In genomic region chr2:127348421-127349000, GRCh38 we compare ENCODE assay signal across 20 cellular contexts. TPM values are rescaled to one million over a fixed set of nuclear protein-coding genes. Genes with fewer than 3 reads are reported as not detected.
A peak's percentile ranks its signal among the peaks of the same experiment; 100 is the strongest.
DNase-seq lines count a peak whose midpoint lies in the region; ATAC-seq, FAIRE-seq and TF ChIP-seq lines count a peak whose summit lies in the region.
"Had no signal": no experiment of that assay in that cellular context is flagged by ENCODE, and none has a peak within 500 bp of the region (broad histone marks: within the 10 kb centered on the region; RNA-seq: fewer than 3 reads in every experiment).

No MANE protein-coding gene starts in this region.

- H4K8ac ChIP-seq in mesenchymal stem cell (ENCODE audit: low read length), result no peak overlapping the region

- no TSS peak for BruUV-seq in GM12878 (replicated peaks; lab: Mats Ljungman, UMichigan)

- H2AFZ ChIP-seq in GM12878 (ENCODE audit: control insufficient read depth, low read depth, low read length) (no peak overlapping the region), mesenchymal stem cell (ENCODE audit: low read depth, low read length) (no peak overlapping the region)

- intact Hi-C loops in GM12878 (cut with micrococcal nuclease; ENCODE audit: unreplicated experiment) (no loop called here), tibial artery (cut with DNase I; ENCODE audit: low total_unique reads) (no loop called here), kidney (cut with DNase I) (no loop called here)
- intact Hi-C loops in activated CD4-positive, alpha-beta T cell treated with anti-CD3 and anti-CD28 coated beads for 36 hours (cut with DNase I, micrococcal nuclease), result loop anchor here in 1 of 2 experiments (5.0 kb wide), 1 partner anchor 39 kb away; the partner anchor contains the start of gene MAP3K2

- WGBS in GM12878 (ENCODE audit: insufficient coverage, insufficient replicate concordance, low lambda C conversion rate, missing lambda C conversion rate), result 73% methylated on average over 1 of the region's 1 CpG
- WGBS in mesenchymal stem cell, result 87% methylated on average over 1 of the region's 1 CpG

- RAD21 ChIA-PET in GM12878 (lab: Charles Lee; ENCODE audit: unreplicated experiment), result no interaction called here

- SMC1A ChIA-PET in GM12878 (lab: Charles Lee; ENCODE audit: uncharacterized antibody, unreplicated experiment), result interaction anchor here (1.5 to 1.6 kb wide), 2 partner anchors 21 to 67 kb away, joined by 4 to 7 read pairs; no protein-coding TSS in a partner anchor

- peak overlapping the region in 1 of 10 experiments; percentile 15; a peak in 1 of 20 replicates for H3K4me3 ChIP-seq in BLaER1 treated with 17β-estradiol and CSF1 and Interleukin-3, amounts not matched to agents 10 nM and 100 nM
- no peak overlapping the region for H3K4me3 ChIP-seq in GM12878
- H3K4me3 ChIP-seq in mesenchymal stem cell (ENCODE audit: insufficient read depth in 1 of 2, low read depth in 1 of 2, low read length in 2 of 2), result no peak overlapping the region
- no peak overlapping the region for H3K4me3 ChIP-seq in tibial artery
- no peak overlapping the region for H3K4me3 ChIP-seq in kidney (ENCODE audit: low read length in 2 of 2)
- H3K4me3 ChIP-seq: K562 had no signal

- peak overlapping the region in 1 of 11 experiments; percentile 54; a peak in 1 of 22 replicates for H3K9ac ChIP-seq in BLaER1 treated with 17β-estradiol and CSF1 and Interleukin-3, amounts not matched to agents 10 nM and 100 nM
- H3K9ac ChIP-seq in GM12878 (ENCODE audit: control insufficient read depth, insufficient read depth, low read length), result no peak overlapping the region
- no peak overlapping the region for H3K9ac ChIP-seq in mesenchymal stem cell (ENCODE audit: low read length)
- H3K9ac ChIP-seq in kidney (ENCODE audit: low read length in 2 of 2), result no peak overlapping the region

- peaks cover 3 to 44% (median 29%) of the 10 kb centered on the region in 11 experiments; a peak in 21 of 22 replicates for H3K36me3 ChIP-seq in BLaER1 treated with 17β-estradiol and CSF1 and Interleukin-3, amounts not matched to agents 10 nM and 100 nM
- H3K36me3 ChIP-seq in GM12878 (ENCODE audit: control insufficient read depth in 2 of 2, insufficient read depth in 2 of 2, low read length in 1 of 2) (no peaks in the 10 kb centered on the region), mesenchymal stem cell (ENCODE audit: control insufficient read depth in 1 of 2, insufficient read depth in 2 of 2, low read depth in 1 of 2, low read length in 2 of 2) (no peaks in the 10 kb centered on the region), tibial artery (no peaks in the 10 kb centered on the region), kidney (ENCODE audit: control insufficient read depth in 1 of 2, insufficient read depth in 2 of 2, low read length in 2 of 2) (no peaks in the 10 kb centered on the region)

- H3K9me3 ChIP-seq in BLaER1 treated with 17β-estradiol and CSF1 and Interleukin-3, amounts not matched to agents 10 nM and 100 nM (replicated peaks in 1 of 11), result peaks cover 0 to 78% (median 66%) of the 10 kb centered on the region in 11 experiments; a peak in 18 of 22 replicates
- H3K9me3 ChIP-seq in GM12878 (replicated peaks; ENCODE audit: control insufficient read depth, insufficient read depth, low read length) (no peaks in the 10 kb centered on the region), mesenchymal stem cell (ENCODE audit: control insufficient read depth, low read length) (no peaks in the 10 kb centered on the region), tibial artery (no peaks in the 10 kb centered on the region), kidney (ENCODE audit: control insufficient read depth in 1 of 2, low read length in 2 of 2) (no peaks in the 10 kb centered on the region)

- no peak overlapping the region for H2BK5ac ChIP-seq in mesenchymal stem cell (ENCODE audit: low read depth, low read length, poor library complexity, severe bottlenecking)

- FAIRE-seq in GM12878 (lab: Jason Lieb, UNC) (no peak), kidney (lab: Jason Lieb, UNC) (no peak)

- H3K14ac ChIP-seq in mesenchymal stem cell (ENCODE audit: low read length in 2 of 2), result no peak overlapping the region

- no peaks in the 10 kb centered on the region for H3K27me3 ChIP-seq in BLaER1 treated with 17β-estradiol and CSF1 and Interleukin-3, amounts not matched to agents 10 nM and 100 nM
- no peaks in the 10 kb centered on the region for H3K27me3 ChIP-seq in GM12878 (replicated peaks in 1 of 2; ENCODE audit: control insufficient read depth in 2 of 2, insufficient read depth in 2 of 2, low read length in 1 of 2)
- no peaks in the 10 kb centered on the region for H3K27me3 ChIP-seq in mesenchymal stem cell (ENCODE audit: control insufficient read depth in 1 of 2, insufficient read depth in 1 of 2, low read length in 2 of 2)
- H3K27me3 ChIP-seq in tibial artery, result no peaks in the 10 kb centered on the region

- no peak overlapping the region for H2AK5ac ChIP-seq in mesenchymal stem cell (ENCODE audit: low read length, severe bottlenecking)

- TF ChIP-seq EP300 in GM12878 (IDR thresholded peaks at IDR 0.05; ENCODE audit: borderline replicate concordance in 1 of 2, control insufficient read depth in 1 of 2, low read depth in 2 of 2, low read length in 2 of 2), result no peak

- CTCF ChIA-PET in GM12878 (lab: Yijun Ruan, JAX), result interaction anchor here (0.7 to 1.1 kb wide), 2 partner anchors 12 to 31 kb away, joined by 3 read pairs; no protein-coding TSS in a partner anchor
- CTCF ChIA-PET in activated CD4-positive, alpha-beta T cell treated with anti-CD3 and anti-CD28 coated beads for 36 hours (lab: Charles Lee), result interaction anchor here (1.1 kb wide), 2 partner anchors 14 to 131 kb away, joined by 3 to 4 read pairs; no protein-coding TSS in a partner anchor

- H3K4me1 ChIP-seq in BLaER1 treated with 17β-estradiol and CSF1 and Interleukin-3, amounts not matched to agents 10 nM and 100 nM, result peaks cover 16 to 45% (median 24%) of the 10 kb centered on the region in 10 experiments
- H3K4me1 ChIP-seq in GM12878 (ENCODE audit: control insufficient read depth, insufficient read depth, low read length) (peaks cover 9% of the 10 kb centered on the region), mesenchymal stem cell (ENCODE audit: control insufficient read depth, insufficient read depth, low read depth, low read length) (peaks cover 5% of the 10 kb centered on the region), tibial artery (peaks cover 0 to 31% (median 2%) of the 10 kb centered on the region in 4 donors), kidney (ENCODE audit: control insufficient read depth in 1 of 2, insufficient read depth in 1 of 2, low read depth in 1 of 2, low read length in 2 of 2) (peaks cover 0 to 2% of the 10 kb centered on the region in 2 donors)

- peak overlapping the region; percentile 50 to 78 (median 71) for H3K4me2 ChIP-seq in BLaER1 treated with 17β-estradiol and CSF1 and Interleukin-3, amounts not matched to agents 10 nM and 100 nM
- H3K4me2 ChIP-seq in GM12878 (ENCODE audit: control insufficient read depth, insufficient read depth), result no peak overlapping the region
- no peak overlapping the region for H3K4me2 ChIP-seq in mesenchymal stem cell (ENCODE audit: low read length, poor library complexity, severe bottlenecking)

- H3K36me3 Mint-ChIP-seq in IgD-negative memory B cell, result peaks cover 12% of the 10 kb centered on the region
- peaks cover 6% of the 10 kb centered on the region for H3K36me3 Mint-ChIP-seq in activated CD4-positive, alpha-beta T cell treated with anti-CD3 and anti-CD28 coated beads for 36 hours (ENCODE audit: low read depth)

- peaks cover 0 to 86% (median 10%) of the 10 kb centered on the region in 11 experiments; a peak in 11 of 22 replicates for H4K20me1 ChIP-seq in BLaER1 treated with 17β-estradiol and CSF1 and Interleukin-3, amounts not matched to agents 10 nM and 100 nM
- H4K20me1 ChIP-seq in GM12878 (ENCODE audit: control insufficient read depth, insufficient read depth), result no peaks in the 10 kb centered on the region

- peak; percentile 46 for ATAC-seq in GM12878
- no peak for ATAC-seq in activated CD4-positive, alpha-beta T cell treated with anti-CD3 and anti-CD28 coated beads for 36 hours
- ATAC-seq: K562 had no signal

- TF ChIP-seq POLR2A in GM12878 (IDR thresholded peaks at IDR 0.05; ENCODE audit: low read depth, low read length), result no peak

- H3K9me3 Mint-ChIP-seq in IgD-negative memory B cell, result no peaks in the 10 kb centered on the region
- no peaks in the 10 kb centered on the region for H3K9me3 Mint-ChIP-seq in activated CD4-positive, alpha-beta T cell treated with anti-CD3 and anti-CD28 coated beads for 36 hours (ENCODE audit: low read depth)
- H3K9me3 Mint-ChIP-seq: immature natural killer cell; T-helper 1 cell treated with Interleukin-12 subunit alpha and Interleukin-12 subunit beta and Interleukin-4 antibody, amounts not matched to agents 30 μg/mL and 1 μg/mL, for 36 hours had no signal

- H3K27ac Mint-ChIP-seq in IgD-negative memory B cell, result no peak overlapping the region
- no peak overlapping the region for H3K27ac Mint-ChIP-seq in activated CD4-positive, alpha-beta T cell treated with anti-CD3 and anti-CD28 coated beads for 36 hours
- H3K27ac Mint-ChIP-seq: T-helper 1 cell treated with Interleukin-12 subunit alpha and Interleukin-12 subunit beta and Interleukin-4 antibody, amounts not matched to agents 30 μg/mL and 1 μg/mL, for 36 hours had no signal

- peak overlapping the region in 6 of 11 experiments; percentile 8 to 76 (median 54); a peak in 8 of 22 replicates for H3K27ac ChIP-seq in BLaER1 treated with 17β-estradiol and CSF1 and Interleukin-3, amounts not matched to agents 10 nM and 100 nM
- H3K27ac ChIP-seq in GM12878 (ENCODE audit: control insufficient read depth, insufficient read depth) (no peak overlapping the region), mesenchymal stem cell (ENCODE audit: low read length, poor library complexity, severe bottlenecking) (no peak overlapping the region), tibial artery (no peak overlapping the region), kidney (ENCODE audit: low read depth in 2 of 2, low read length in 2 of 2) (no peak overlapping the region)
- H3K27ac ChIP-seq: C4-2B had no signal

- POLR2A ChIA-PET in GM12878 (lab: Charles Lee), result no interaction called here
- POLR2A ChIA-PET in activated CD4-positive, alpha-beta T cell treated with anti-CD3 and anti-CD28 coated beads for 36 hours (lab: Charles Lee), result no interaction called here

- in situ Hi-C loops in GM12878 (cut with MboI), result no loop called here

- H3K27me3 Mint-ChIP-seq in IgD-negative memory B cell, result no peaks in the 10 kb centered on the region
- no peaks in the 10 kb centered on the region for H3K27me3 Mint-ChIP-seq in activated CD4-positive, alpha-beta T cell treated with anti-CD3 and anti-CD28 coated beads for 36 hours
- H3K27me3 Mint-ChIP-seq: activated naive CD8-positive, alpha-beta T cell treated with anti-CD3 and anti-CD28 coated beads for 36 hours had no signal

- no peak for TF ChIP-seq CTCF in GM12878 (IDR thresholded peaks at IDR 0.05 in 2 of 3, conservative IDR thresholded peaks at IDR 0.05 in 1 of 3; ENCODE audit: control insufficient read depth in 2 of 3, extremely low read depth in 1 of 3, insufficient read depth in 1 of 3, low read depth in 3 of 3, low read length in 3 of 3)
- no peak for TF ChIP-seq CTCF in tibial artery (IDR thresholded peaks at IDR 0.05)
- TF ChIP-seq CTCF in kidney (IDR thresholded peaks at IDR 0.05; ENCODE audit: borderline replicate concordance, extremely low read depth, insufficient read depth), result no peak

- H3K79me1 ChIP-seq in mesenchymal stem cell (replicated peaks; ENCODE audit: low read length, poor library complexity, severe bottlenecking), result peaks cover 19% of the 10 kb centered on the region

- TF ChIP-seq RAD21 in GM12878 (IDR thresholded peaks at IDR 0.05; ENCODE audit: insufficient read depth, low read depth, low read length), result no peak

- H2BK12ac ChIP-seq in mesenchymal stem cell (ENCODE audit: low read length in 2 of 2), result no peak overlapping the region

- peaks cover 39% of the 10 kb centered on the region for H3K79me2 ChIP-seq in GM12878 (ENCODE audit: control insufficient read depth, insufficient read depth, low read length)

- H2BK15ac ChIP-seq in mesenchymal stem cell (ENCODE audit: low read depth, poor library complexity, severe bottlenecking), result no peak overlapping the region

- no peak overlapping the region for H4K91ac ChIP-seq in mesenchymal stem cell (ENCODE audit: low read length)

- no peak overlapping the region for H3K18ac ChIP-seq in mesenchymal stem cell (ENCODE audit: low read depth in 1 of 2, low read length in 2 of 2)

- H3K23ac ChIP-seq in mesenchymal stem cell (ENCODE audit: low read length in 2 of 2), result no peak overlapping the region

- H3K4me1 Mint-ChIP-seq in IgD-negative memory B cell, result peaks cover 55 to 60% (median 57%) of the 10 kb centered on the region in 3 donors
- peaks cover 59% of the 10 kb centered on the region for H3K4me1 Mint-ChIP-seq in activated CD4-positive, alpha-beta T cell treated with anti-CD3 and anti-CD28 coated beads for 36 hours

- peak overlapping the region in 3 of 4 donors; percentile 70 to 89 (median 84) for H3K4me3 Mint-ChIP-seq in IgD-negative memory B cell
- H3K4me3 Mint-ChIP-seq in activated CD4-positive, alpha-beta T cell treated with anti-CD3 and anti-CD28 coated beads for 36 hours, result no peak overlapping the region
- H3K4me3 Mint-ChIP-seq: activated naive CD8-positive, alpha-beta T cell treated with anti-CD3 and anti-CD28 coated beads for 36 hours; immature natural killer cell; T-helper 1 cell treated with Interleukin-12 subunit alpha and Interleukin-12 subunit beta and Interleukin-4 antibody, amounts not matched to agents 30 μg/mL and 1 μg/mL, for 36 hours had no signal

- no peak overlapping the region for H2BK120ac ChIP-seq in mesenchymal stem cell (ENCODE audit: low read depth, low read length)

- no peak overlapping the region for H3K4ac ChIP-seq in mesenchymal stem cell (ENCODE audit: low read depth in 1 of 2, low read length in 2 of 2)

- DNase-seq in GM12878 (ENCODE audit: low read depth, low spot score), result no peak
- peak; percentile 10 for DNase-seq in mesenchymal stem cell
- DNase-seq in tibial artery, result no peak
- no peak for DNase-seq in NCI-H524 (lab: John Stamatoyannopoulos, UW)
- DNase-seq in activated CD4-positive, alpha-beta T cell treated with anti-CD3 and anti-CD28 coated beads for 36 hours, result no peak
- no peak for DNase-seq in kidney
- DNase-seq: activated CD4-positive, alpha-beta T cell treated with anti-CD3 and anti-CD28 coated beads for 48 hours; activated naive CD8-positive, alpha-beta T cell treated with anti-CD3 and anti-CD28 coated beads for 36 hours; activated T-cell treated with anti-CD3 and anti-CD28 coated beads, Interleukin-2, amount 50 U/mL, for 1 hour; effector CD8-positive, alpha-beta T cell; EL; immature natural killer cell; nucleus accumbens; RPMI8226; stimulated activated naive CD4-positive, alpha-beta T cell had no signal

RNA-seq across cellular contexts. Expression of gene MAP3K2, which starts 39.3 kb away (rescaled TPM):
- 66.8 TPM for polyA plus RNA-seq in IgD-negative memory B cell
- total RNA-seq in GM12878 (2013; cell fraction: nucleolus; rRNA removed), result 54.9 and 64.4 TPM in 2 replicates
- total RNA-seq in GM12878 (2014; rRNA removed), result 24.1 and 25.1 TPM in 2 replicates
- total RNA-seq in GM12878 (2014; rRNA removed; fragmentation: Illumina TruSeq; extraction: Trizol), result 15.7 and 17.7 TPM in 2 replicates
- total RNA-seq in GM12878 (2021), result 35.9 and 39.6 TPM in 2 replicates
- polyA plus RNA-seq in GM12878 (2011; ENCODE audit: low read depth), result 3.7 TPM
- 18.1 and 22.4 TPM in 2 replicates for polyA plus RNA-seq in GM12878 (2011; rRNA removed)
- polyA plus RNA-seq in GM12878 (2011; cell fraction: cytosol; rRNA removed), result 8.6 and 12.7 TPM in 2 replicates
- 19.5 and 21.1 TPM in 2 replicates for polyA plus RNA-seq in GM12878 (2011; cell fraction: nucleus; rRNA removed)
- 9.1 and 9.4 TPM in 2 replicates for polyA plus RNA-seq in GM12878 (2012)
- polyA plus RNA-seq in GM12878 (2014; fragmentation: Illumina TruSeq; extraction: Trizol), result 14.5 and 16.5 TPM in 2 replicates
- 1 to 10 TPM; 2.7 to 6.4 TPM for polyA plus RNA-seq in GM12878 (2014; fragmentation: Nextera tagmentation; extraction: Ambion mirVana)
- 10.9 and 12.8 TPM in 2 replicates for polyA plus RNA-seq in GM12878 (2014; rRNA removed)
- 10 to 100 TPM in 1 of 2 experiments, 1 to 10 TPM in 1; 4.9 to 26.3 TPM for polyA plus RNA-seq in GM12878 (2016; fragmentation: Nextera tagmentation; extraction: Ambion mirVana)
- polyA minus RNA-seq in GM12878 (2011; rRNA and poly(A)+ RNA removed), result 32.1 and 45.6 TPM in 2 replicates
- polyA minus RNA-seq in GM12878 (2011; cell fraction: cytosol; rRNA and poly(A)+ RNA removed), result 20.6 and 29.6 TPM in 2 replicates
- 15.7 and 26.8 TPM in 2 replicates for polyA minus RNA-seq in GM12878 (2011; cell fraction: nucleus; rRNA and poly(A)+ RNA removed)
- 19.4 TPM for polyA plus RNA-seq in mesenchymal stem cell (2013, experiment 1 of 2)
- polyA plus RNA-seq in mesenchymal stem cell (2013, experiment 2 of 2), result 19.7 TPM
- 10 to 100 TPM; 35.2 to 35.6 TPM for total RNA-seq in activated CD4-positive, alpha-beta T cell treated with anti-CD3 and anti-CD28 coated beads for 36 hours
- 65.3 TPM for total RNA-seq in kidney
- 4.9 TPM for polyA plus RNA-seq in kidney (ENCODE audit: insufficient read depth, low read depth, low replicate concordance)

RNA-seq across cellular contexts. Expression of gene ERCC3, which starts 54.6 kb away (rescaled TPM):
- polyA plus RNA-seq in IgD-negative memory B cell, result 24.7 TPM
- 157 and 163 TPM in 2 replicates for total RNA-seq in GM12878 (2013; cell fraction: nucleolus; rRNA removed)
- 27.4 and 28.6 TPM in 2 replicates for total RNA-seq in GM12878 (2014; rRNA removed)
- total RNA-seq in GM12878 (2014; rRNA removed; fragmentation: Illumina TruSeq; extraction: Trizol), result 41.2 and 41.9 TPM in 2 replicates
- total RNA-seq in GM12878 (2021), result 40.4 TPM in 2 replicates
- polyA plus RNA-seq in GM12878 (2011; ENCODE audit: low read depth), result 33.1 TPM
- polyA plus RNA-seq in GM12878 (2011; rRNA removed), result 60.8 and 64.8 TPM in 2 replicates
- polyA plus RNA-seq in GM12878 (2011; cell fraction: cytosol; rRNA removed), result 57.4 and 65.1 TPM in 2 replicates
- polyA plus RNA-seq in GM12878 (2011; cell fraction: nucleus; rRNA removed), result 242 and 260 TPM in 2 replicates
- 32.9 and 34.5 TPM in 2 replicates for polyA plus RNA-seq in GM12878 (2012)
- 53.9 and 61.6 TPM in 2 replicates for polyA plus RNA-seq in GM12878 (2014; fragmentation: Illumina TruSeq; extraction: Trizol)
- 10 to 100 TPM; 17.1 to 23.9 TPM for polyA plus RNA-seq in GM12878 (2014; fragmentation: Nextera tagmentation; extraction: Ambion mirVana)
- polyA plus RNA-seq in GM12878 (2014; rRNA removed), result 43.5 and 43.6 TPM in 2 replicates
- polyA plus RNA-seq in GM12878 (2016; fragmentation: Nextera tagmentation; extraction: Ambion mirVana), result 10 to 100 TPM; 52.5 to 54.8 TPM
- 73.1 and 82.0 TPM in 2 replicates for polyA minus RNA-seq in GM12878 (2011; rRNA and poly(A)+ RNA removed)
- polyA minus RNA-seq in GM12878 (2011; cell fraction: cytosol; rRNA and poly(A)+ RNA removed), result 14.6 and 18.3 TPM in 2 replicates
- polyA minus RNA-seq in GM12878 (2011; cell fraction: nucleus; rRNA and poly(A)+ RNA removed), result 82.5 and 106 TPM in 2 replicates
- polyA plus RNA-seq in mesenchymal stem cell (2013, experiment 1 of 2), result 21.1 TPM
- polyA plus RNA-seq in mesenchymal stem cell (2013, experiment 2 of 2), result 20.7 TPM
- 10 to 100 TPM; 49.5 to 49.8 TPM for total RNA-seq in activated CD4-positive, alpha-beta T cell treated with anti-CD3 and anti-CD28 coated beads for 36 hours
- 37.1 TPM for total RNA-seq in kidney
- polyA plus RNA-seq in kidney (ENCODE audit: insufficient read depth, low read depth, low replicate concordance), result 23.5 TPM

Comparison
In these comparisons a context has a peak if more than half of its experiments do, and no peak if none do; other contexts are left out.
1. H3K27ac ChIP-seq: peak in BLaER1 treated with 17β-estradiol and CSF1 and Interleukin-3, amounts not matched to agents 10 nM and 100 nM (6 of 11); none in GM12878 (single experiment), mesenchymal stem cell (single experiment), tibial artery (0 of 2) and kidney (0 of 2).
2. H3K4me2 ChIP-seq: peak in BLaER1 treated with 17β-estradiol and CSF1 and Interleukin-3, amounts not matched to agents 10 nM and 100 nM (11 of 11); none in GM12878 (single experiment) and mesenchymal stem cell (single experiment).